14 cellular contexts compared by ENCODE assay signal in the genomic region with DNA sequence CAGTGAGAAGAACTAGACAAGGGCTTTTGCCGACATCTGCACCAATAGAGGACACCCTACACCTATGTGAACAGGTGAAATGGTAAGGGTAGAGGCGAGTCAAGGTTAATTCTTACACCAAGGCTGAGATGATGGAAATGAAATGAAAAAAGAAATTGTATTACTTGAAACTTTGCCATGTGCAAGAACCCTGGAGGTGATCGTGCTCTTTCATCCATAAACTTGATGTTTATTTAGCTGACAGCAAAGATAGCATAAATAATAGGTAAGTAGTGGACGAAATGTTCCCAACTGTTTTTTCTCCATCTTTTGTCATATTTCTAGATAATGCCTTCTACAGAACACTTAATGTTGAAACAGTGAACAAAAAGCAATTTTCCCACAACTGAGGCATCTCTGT.
"Had no signal": no experiment of that assay in that cellular context is flagged by ENCODE, and none has a peak within 500 bp of the region (broad histone marks: within the 10 kb centered on the region; RNA-seq: fewer than 3 reads in every experiment).

No MANE protein-coding gene starts in this region.

- H3K4me1 Mint-ChIP-seq: activated naive CD4-positive, alpha-beta T cell treated with anti-CD3 and anti-CD28 coated beads, Interleukin-2, amount 10 ng/mL, durations not matched to agents 7 days and 5 days had no signal

- H3K4me3 ChIP-seq: colonic mucosa, esophagus muscularis mucosa, neural progenitor cell, sigmoid colon, spleen, stomach, thoracic aorta had no signal

- H3K27me3 ChIP-seq: colonic mucosa, esophagus muscularis mucosa, neural progenitor cell, sigmoid colon, spleen, stomach had no signal

- H3K27ac Mint-ChIP-seq: activated naive CD4-positive, alpha-beta T cell treated with anti-CD3 and anti-CD28 coated beads, Interleukin-2, amount 10 ng/mL, durations not matched to agents 7 days and 5 days; neural progenitor cell had no signal

- H3K36me3 Mint-ChIP-seq: activated naive CD4-positive, alpha-beta T cell treated with anti-CD3 and anti-CD28 coated beads, Interleukin-2, amount 10 ng/mL, durations not matched to agents 7 days and 5 days; neural progenitor cell had no signal

- H3K9ac ChIP-seq: neural progenitor cell had no signal

- H3K9me3 Mint-ChIP-seq: activated naive CD4-positive, alpha-beta T cell treated with anti-CD3 and anti-CD28 coated beads, Interleukin-2, amount 10 ng/mL, durations not matched to agents 7 days and 5 days; naive B cell; neural progenitor cell had no signal

- H3K4me3 Mint-ChIP-seq: activated naive CD4-positive, alpha-beta T cell treated with anti-CD3 and anti-CD28 coated beads, Interleukin-2, amount 10 ng/mL, durations not matched to agents 7 days and 5 days; naive B cell; neural progenitor cell had no signal

- H3K9me3 ChIP-seq: colonic mucosa, esophagus muscularis mucosa, sigmoid colon, spleen, stomach, thoracic aorta had no signal

- DNase-seq: activated CD4-positive, alpha-beta T cell treated with anti-CD3 and anti-CD28 coated beads, Interleukin-2, amount 50 U/mL, for 48 hours; activated naive CD4-positive, alpha-beta T cell treated with anti-CD3 and anti-CD28 coated beads, Interleukin-2, amount 10 ng/mL, durations not matched to agents 7 days and 5 days; activated T-cell treated with anti-CD3 and anti-CD28 coated beads, Interleukin-2, amount 50 U/mL, for 1 hour; caudate nucleus; colonic mucosa; islet precursor cell; naive B cell; sigmoid colon; spleen; stomach; T1000 had no signal

- H3K27ac ChIP-seq: colonic mucosa, esophagus muscularis mucosa, neural progenitor cell, sigmoid colon, spleen, stomach, thoracic aorta had no signal

- H3K36me3 ChIP-seq: colonic mucosa, esophagus muscularis mucosa, neural progenitor cell, sigmoid colon, stomach, thoracic aorta had no signal

- H3K27me3 Mint-ChIP-seq: activated naive CD4-positive, alpha-beta T cell treated with anti-CD3 and anti-CD28 coated beads, Interleukin-2, amount 10 ng/mL, durations not matched to agents 7 days and 5 days; naive B cell had no signal

- H3K4me1 ChIP-seq: colonic mucosa, spleen, stomach had no signal
